ENCODE assay signal across 9 cellular contexts in genomic region chr18:40566510-40566844, GRCh38.
"Had no signal": no experiment of that assay in that cellular context is flagged by ENCODE, and none has a peak within 500 bp of the region (broad histone marks: within the 10 kb centered on the region; RNA-seq: fewer than 3 reads in every experiment).

No MANE protein-coding gene starts in this region.

- ATAC-seq: HCT116, K562 had no signal

- H3K4me1 ChIP-seq: HAP-1 had no signal

- H3K4me3 ChIP-seq: GM23248, HAP-1, K562 had no signal

- H3K36me3 ChIP-seq: HAP-1 had no signal

- DNase-seq: GM23248, GOT3, H7, HFFc6, IMR-90 had no signal

- H3K27ac ChIP-seq: GM23248 had no signal

- H3K9me3 ChIP-seq: HAP-1 had no signal

- FAIRE-seq: HTR-8/SVneo, K562 had no signal
